24 cellular contexts compared by ENCODE assay signal in genomic region chr12:77696183-77696582, GRCh38.
"Had no signal": no experiment of that assay in that cellular context is flagged by ENCODE, and none has a peak within 500 bp of the region (broad histone marks: within the 10 kb centered on the region; RNA-seq: fewer than 3 reads in every experiment).

No MANE protein-coding gene starts in this region.

- H3K27ac ChIP-seq: colonic mucosa, gastroesophageal sphincter, heart left ventricle, prostate gland, right atrium auricular region, thyroid gland had no signal

- H3K4me3 ChIP-seq: colonic mucosa, dorsolateral prefrontal cortex, gastroesophageal sphincter, heart left ventricle, prostate gland, right atrium auricular region, thyroid gland had no signal

- H3K9me3 ChIP-seq: colonic mucosa, gastroesophageal sphincter, heart left ventricle, prostate gland, right atrium auricular region, thyroid gland had no signal

- H3K27ac Mint-ChIP-seq: activated CD8-positive, alpha-beta T cell treated with anti-CD3 and anti-CD28 coated beads, Interleukin-2, amount 10 ng/mL, durations not matched to agents 7 days and 5 days; activated naive CD4-positive, alpha-beta T cell treated with anti-CD3 and anti-CD28 coated beads, Interleukin-2, amount 50 U/mL, for 24 hours; activated T-helper 1 cell treated with anti-CD3 and anti-CD28 coated beads, Interleukin-12 subunit alpha, Interleukin-12 subunit beta, Interleukin-2, Interleukin-4 antibody, amounts not matched to agents 30 ng/mL and 10 ng/mL and 1 ng/mL, durations not matched to agents 14 hours and 24 hours and 36 hours; effector memory CD8-positive, alpha-beta T cell; natural killer cell had no signal

- H3K27me3 ChIP-seq: colonic mucosa, dorsolateral prefrontal cortex, gastroesophageal sphincter, heart left ventricle, right atrium auricular region, thyroid gland had no signal

- H3K36me3 ChIP-seq: colonic mucosa, gastroesophageal sphincter, heart left ventricle, prostate gland, right atrium auricular region, thyroid gland had no signal

- H3K4me1 ChIP-seq: colonic mucosa, gastroesophageal sphincter, heart left ventricle, prostate gland, right atrium auricular region, thyroid gland had no signal

- ATAC-seq: activated CD8-positive, alpha-beta T cell treated with anti-CD3 and anti-CD28 coated beads, Interleukin-2, amount 10 ng/mL, durations not matched to agents 7 days and 5 days; effector memory CD8-positive, alpha-beta T cell; esophagus mucosa; gastroesophageal sphincter; heart left ventricle; left ventricle myocardium superior; natural killer cell; stimulated activated naive CD8-positive, alpha-beta T cell treated with anti-CD3 and anti-CD28 coated beads, Interleukin-15, Interleukin-2, amounts not matched to agents 100 U/mL and 50 U/mL, for 24 hours had no signal

- H3K4me1 Mint-ChIP-seq: activated naive CD4-positive, alpha-beta T cell treated with anti-CD3 and anti-CD28 coated beads, Interleukin-2, amount 50 U/mL, for 24 hours; central memory CD8-positive, alpha-beta T cell; natural killer cell had no signal

- DNase-seq: activated CD4-positive, alpha-beta T cell treated with anti-CD3 and anti-CD28 coated beads for 1 hour; activated CD4-positive, alpha-beta T cell treated with anti-CD3 and anti-CD28 coated beads, Interleukin-2, amount 50 U/mL, for 1 hour; activated CD8-positive, alpha-beta T cell treated with anti-CD3 and anti-CD28 coated beads, Interleukin-2, amount 10 ng/mL, durations not matched to agents 7 days and 5 days; activated gamma-delta T cell; aorta; colonic mucosa; dorsolateral prefrontal cortex; effector memory CD8-positive, alpha-beta T cell; heart left ventricle; left ventricle myocardium superior; mammary epithelial cell; midbrain; natural killer cell; stimulated activated CD4-positive, alpha-beta T cell treated with anti-CD3 and anti-CD28 coated beads, Interleukin-4, amount 100 ng/mL, for 4 hours; stimulated activated naive CD8-positive, alpha-beta T cell treated with anti-CD3 and anti-CD28 coated beads, Interleukin-15, Interleukin-2, amounts not matched to agents 100 U/mL and 50 U/mL, for 24 hours; substantia nigra; thyroid gland had no signal

- H3K36me3 Mint-ChIP-seq: activated naive CD4-positive, alpha-beta T cell treated with anti-CD3 and anti-CD28 coated beads, Interleukin-2, amount 50 U/mL, for 24 hours; natural killer cell had no signal

- H3K4me3 Mint-ChIP-seq: activated CD8-positive, alpha-beta T cell treated with anti-CD3 and anti-CD28 coated beads, Interleukin-2, amount 10 ng/mL, durations not matched to agents 7 days and 5 days; activated naive CD4-positive, alpha-beta T cell treated with anti-CD3 and anti-CD28 coated beads, Interleukin-2, amount 50 U/mL, for 24 hours; activated T-helper 1 cell treated with anti-CD3 and anti-CD28 coated beads, Interleukin-12 subunit alpha, Interleukin-12 subunit beta, Interleukin-2, Interleukin-4 antibody, amounts not matched to agents 30 ng/mL and 10 ng/mL and 1 ng/mL, durations not matched to agents 14 hours and 24 hours and 36 hours; central memory CD8-positive, alpha-beta T cell; effector memory CD8-positive, alpha-beta T cell; natural killer cell had no signal

- H3K27me3 Mint-ChIP-seq: activated naive CD4-positive, alpha-beta T cell treated with anti-CD3 and anti-CD28 coated beads, Interleukin-2, amount 50 U/mL, for 24 hours; central memory CD8-positive, alpha-beta T cell; effector memory CD8-positive, alpha-beta T cell had no signal

- H3K9me3 Mint-ChIP-seq: activated T-helper 1 cell treated with anti-CD3 and anti-CD28 coated beads, Interleukin-12 subunit alpha, Interleukin-12 subunit beta, Interleukin-2, Interleukin-4 antibody, amounts not matched to agents 30 ng/mL and 10 ng/mL and 1 ng/mL, durations not matched to agents 14 hours and 24 hours and 36 hours had no signal
